ENCODE assay signal across 5 cellular contexts in genomic region chr20:53436927-53437326, GRCh38.
DNase-seq lines count a peak whose midpoint lies in the region; ATAC-seq, FAIRE-seq and TF ChIP-seq lines count a peak whose summit lies in the region.
"Not testable (repeated sequence)": the region's sequence is repeated elsewhere in the genome, so short reads cannot be mapped to it uniquely, and the experiment has no call there.

No MANE protein-coding gene starts in this region.

- not testable (repeated sequence) for H2AFZ ChIP-seq in K562 (ENCODE audit: low read depth, low read length); HepG2 (ENCODE audit: low read length)

- H3K4me3 Mint-ChIP-seq in activated T-helper 17 cell treated with anti-CD3 and anti-CD28 coated beads, Interleukin-2, amount 50 U/mL, for 72 hours; progenitor cell of endocrine pancreas (ENCODE audit: low read depth): not testable (repeated sequence)

- peaks cover 12 to 18% of the 10 kb centered on the region in 2 experiments; a peak in 3 of 5 replicates for H3K27me3 ChIP-seq in K562 (ENCODE audit: control insufficient read depth in 2 of 2, insufficient read depth in 2 of 2, low read length in 2 of 2)
- H3K27me3 ChIP-seq in HepG2 (ENCODE audit: control insufficient read depth in 1 of 2, insufficient read depth in 2 of 2, low read length in 2 of 2): not testable (repeated sequence)

- not testable (repeated sequence) for H3K4me1 Mint-ChIP-seq in activated T-helper 17 cell treated with anti-CD3 and anti-CD28 coated beads, Interleukin-2, amount 50 U/mL, for 72 hours; progenitor cell of endocrine pancreas (ENCODE audit: low read depth)

- H3K79me2 ChIP-seq in K562 (ENCODE audit: control insufficient read depth, insufficient read depth, low read length); HepG2 (ENCODE audit: insufficient read depth, low read length): not testable (repeated sequence)

- FAIRE-seq in K562 (lab: Jason Lieb, UNC); HepG2 (lab: Jason Lieb, UNC): not testable (repeated sequence)

- not testable (repeated sequence) for TF ChIP-seq EP300 in K562 (IDR thresholded peaks at IDR 0.05; ENCODE audit: low read length); HepG2 (IDR thresholded peaks at IDR 0.05; ENCODE audit: low read depth in 2 of 2, low read length in 2 of 2); HepG2 (CRISPR knock-in tag; IDR thresholded peaks at IDR 0.05; ENCODE audit: borderline replicate concordance)

- in situ Hi-C loops in K562 (cut with MboI); HepG2 (cut with HindIII; ENCODE audit: extremely low pct_ligation_motif_present, low pct_unique_long_range_greater_than_20kb): not testable (repeated sequence)

- CTCF ChIA-PET in HEK293T (lab: Yijun Ruan, JAX); K562 (lab: Yijun Ruan, JAX; ENCODE audit: low intra/inter-chr PET ratio); HepG2 (lab: Yijun Ruan, JAX; ENCODE audit: low intra/inter-chr PET ratio, low total read pairs): not testable (repeated sequence)

- POLR2A ChIA-PET in HEK293T (lab: Yijun Ruan, JAX); K562 (lab: Yijun Ruan, JAX); HepG2 (lab: Yijun Ruan, JAX): not testable (repeated sequence)

- TF ChIP-seq POLR2A in K562 (conservative IDR thresholded peaks at IDR 0.05); HepG2 (IDR thresholded peaks at IDR 0.05; ENCODE audit: insufficient read depth in 1 of 2, low read depth in 2 of 2, low read length in 2 of 2): not testable (repeated sequence)

- not testable (repeated sequence) for H3K9me3 ChIP-seq in K562 (replicated peaks; ENCODE audit: control insufficient read depth, insufficient read depth, low read depth, low read length); HepG2 (ENCODE audit: low read length)

- H3K9me3 Mint-ChIP-seq in activated T-helper 17 cell treated with anti-CD3 and anti-CD28 coated beads, Interleukin-2, amount 50 U/mL, for 72 hours; progenitor cell of endocrine pancreas (ENCODE audit: low read depth): not testable (repeated sequence)

- intact Hi-C loops in K562 (cut with micrococcal nuclease); HepG2 (cut with micrococcal nuclease; ENCODE audit: unreplicated experiment): not testable (repeated sequence)

- H3K27ac Mint-ChIP-seq in activated T-helper 17 cell treated with anti-CD3 and anti-CD28 coated beads, Interleukin-2, amount 50 U/mL, for 72 hours: peak overlapping the region; percentile 32
- peak overlapping the region; percentile 35 for H3K27ac Mint-ChIP-seq in progenitor cell of endocrine pancreas

- not testable (repeated sequence) for H4K20me1 ChIP-seq in K562 (replicated peaks; ENCODE audit: control insufficient read depth, insufficient read depth, low read length); HepG2 (ENCODE audit: insufficient read depth, low read length)

- not testable (repeated sequence) for H3K9me1 ChIP-seq in K562 (ENCODE audit: control insufficient read depth, insufficient read depth, low read length)

- not testable (repeated sequence) for TF ChIP-seq CTCF in K562 (IDR thresholded peaks at IDR 0.05 in 2 of 3, conservative IDR thresholded peaks at IDR 0.05 in 1 of 3; ENCODE audit: insufficient read depth in 2 of 3, low read depth in 1 of 3, low read length in 3 of 3); HepG2 (CRISPR knock-in tag; IDR thresholded peaks at IDR 0.05); progenitor cell of endocrine pancreas (IDR thresholded peaks at IDR 0.05; ENCODE audit: unreplicated experiment)

- DNase-seq in HEK293T (ENCODE audit: extremely low spot score); K562 (ENCODE audit: extremely low read depth in 1 of 4, low spot score in 3 of 4); HepG2 (ENCODE audit: low spot score); progenitor cell of endocrine pancreas (ENCODE audit: low spot score, unreplicated experiment): not testable (repeated sequence)

- H3K36me3 Mint-ChIP-seq in activated T-helper 17 cell treated with anti-CD3 and anti-CD28 coated beads, Interleukin-2, amount 50 U/mL, for 72 hours (ENCODE audit: low read depth); progenitor cell of endocrine pancreas (ENCODE audit: insufficient read depth): not testable (repeated sequence)

- H3K36me3 ChIP-seq in K562 (ENCODE audit: control insufficient read depth, insufficient read depth, low read length); HepG2 (replicated peaks in 1 of 2; ENCODE audit: control insufficient read depth in 1 of 2, insufficient read depth in 2 of 2, low read length in 2 of 2): not testable (repeated sequence)

- H3K4me3 ChIP-seq in K562; HepG2 (replicated peaks in 1 of 3; ENCODE audit: insufficient read depth in 1 of 3, low read depth in 2 of 3, low read length in 3 of 3): not testable (repeated sequence)

- not testable (repeated sequence) for H3K27me3 Mint-ChIP-seq in activated T-helper 17 cell treated with anti-CD3 and anti-CD28 coated beads, Interleukin-2, amount 50 U/mL, for 72 hours; progenitor cell of endocrine pancreas

- H3K9ac ChIP-seq in K562 (ENCODE audit: insufficient read depth in 1 of 2, low read depth in 2 of 2, low read length in 2 of 2); HepG2 (ENCODE audit: insufficient read depth, low read depth, low read length): not testable (repeated sequence)

- not testable (repeated sequence) for ATAC-seq in activated T-helper 17 cell treated with anti-CD3 and anti-CD28 coated beads, Interleukin-2, amount 50 U/mL, for 72 hours (replicated peaks); K562; HepG2

- not testable (repeated sequence) for H3K4me1 ChIP-seq in K562 (replicated peaks in 1 of 2; ENCODE audit: control insufficient read depth in 2 of 2, insufficient read depth in 2 of 2, low read length in 2 of 2); HepG2 (ENCODE audit: insufficient read depth, low read length)

- WGBS in K562 (ENCODE audit: insufficient coverage, low coverage, missing lambda C conversion rate): 0% methylated on average over 4 of the region's 4 CpGs
- WGBS in HepG2 (ENCODE audit: low lambda C conversion rate): 48% methylated on average over 4 of the region's 4 CpGs

- not testable (repeated sequence) for H3K4me2 ChIP-seq in K562 (ENCODE audit: insufficient read depth, low read length); HepG2 (ENCODE audit: low read depth, low read length)

- BruUV-seq in K562 (replicated peaks; lab: Mats Ljungman, UMichigan); HepG2 (replicated peaks; lab: Mats Ljungman, UMichigan): not testable (repeated sequence)

- H3K27ac ChIP-seq in K562 (ENCODE audit: extremely low read depth, low read depth, low read length); HepG2 (ENCODE audit: extremely low read length, insufficient read depth, low read length): not testable (repeated sequence)

- TF ChIP-seq RAD21 in K562 (CRISPR knock-in tag; conservative IDR thresholded peaks at IDR 0.05 in 1 of 2, IDR thresholded peaks at IDR 0.05 in 1 of 2); HepG2 (CRISPR knock-in tag; IDR thresholded peaks at IDR 0.05): not testable (repeated sequence)

TF ChIP-seq in HEK293T, 16 proteins besides CTCF, POLR2A, EP300 and RAD21:
- peak; percentile 26; the same call in 1 of the 2 replicates for TF ChIP-seq PKNOX1 (IDR thresholded peaks at IDR 0.05)

TF ChIP-seq in K562, 482 proteins besides CTCF, POLR2A, EP300 and RAD21:
- peak; percentile 53 for TF ChIP-seq PKNOX1 (IDR thresholded peaks at IDR 0.05)

TF ChIP-seq in HepG2, 621 proteins besides CTCF, POLR2A, EP300 and RAD21:
- peak; percentile 85 for TF ChIP-seq MNT (IDR thresholded peaks at IDR 0.05)
TF ChIP-seq in HepG2: peak in this region for 1; not testable (repeated sequence) for 620.
